8 cellular contexts compared by ENCODE assay signal in genomic region chr6:43509984-43510826, GRCh38. TPM values are rescaled to one million over a fixed set of nuclear protein-coding genes. Genes with fewer than 3 reads are reported as not detected.
A peak's percentile ranks its signal among the peaks of the same experiment; 100 is the strongest.
DNase-seq lines count a peak whose midpoint lies in the region; ATAC-seq and TF ChIP-seq lines count a peak whose summit lies in the region.

LRRC73 (minus strand) TSS chr6:43510346; CDS start chr6:43509785, 561 bp downstream.

- H2BK12ac ChIP-seq in trophoblast cell (ENCODE audit: low read length) = no peak within 1 kb of the TSS

- H3K36me3 ChIP-seq in CD4-positive, alpha-beta memory T cell (ENCODE audit: insufficient read depth, low read length) = peaks cover 34% of the 10 kb centered on the region
- H3K36me3 ChIP-seq in heart left ventricle = peaks cover 0 to 54% (median 44%) of the 10 kb centered on the region in 9 donors
- H3K36me3 ChIP-seq in trophoblast cell (ENCODE audit: control insufficient read depth in 1 of 2, insufficient read depth in 2 of 2, low read length in 2 of 2) = peaks cover 34 to 43% of the 10 kb centered on the region in 2 experiments
- peaks cover 35 to 36% of the 10 kb centered on the region in 2 donors for H3K36me3 ChIP-seq in thyroid gland

- in situ Hi-C loops in KBM-7 (cut with MboI; ENCODE audit: low pct_unique_long_range_greater_than_20kb, low sequenced_read_pairs) = loop anchor here (10.0 kb wide), 1 partner anchor 255 kb away; no protein-coding TSS in a partner anchor

- H3K4me1 ChIP-seq in CD4-positive, alpha-beta memory T cell (ENCODE audit: insufficient read depth, low read length) = peaks cover 29% of the 10 kb centered on the region
- H3K4me1 ChIP-seq in heart left ventricle (peaks cover 17 to 78% (median 56%) of the 10 kb centered on the region in 12 donors), trophoblast cell (ENCODE audit: control insufficient read depth in 1 of 2, insufficient read depth in 2 of 2, low read length in 2 of 2) (peaks cover 4 to 8% of the 10 kb centered on the region in 2 experiments), thyroid gland (peaks cover 13 to 25% of the 10 kb centered on the region in 2 donors)

- peak within 1 kb of the TSS; percentile 38 for H2AFZ ChIP-seq in trophoblast cell (ENCODE audit: insufficient read depth, low read length, poor library complexity)

- H3K4me3 ChIP-seq in CD4-positive, alpha-beta memory T cell (ENCODE audit: low read length in 2 of 2) = peak within 1 kb of the TSS in 1 of 2 donors; percentile 49
- H3K4me3 ChIP-seq in heart left ventricle (peak within 1 kb of the TSS; percentile 53 to 83 (median 74)), trophoblast cell (ENCODE audit: low read depth, low read length) (peak within 1 kb of the TSS; percentile 76), thyroid gland (replicated peaks in 1 of 3) (peak within 1 kb of the TSS in 2 of 3 donors; percentile 10 to 68)

- H3K9me3 ChIP-seq in CD4-positive, alpha-beta memory T cell (ENCODE audit: control insufficient read depth in 1 of 2, low read length in 2 of 2) = no peaks in the 10 kb centered on the region
- H3K9me3 ChIP-seq in heart left ventricle (no peaks in the 10 kb centered on the region), trophoblast cell (ENCODE audit: insufficient read depth, low read depth, low read length) (no peaks in the 10 kb centered on the region), thyroid gland (no peaks in the 10 kb centered on the region)

- DNase-seq in CD4-positive, alpha-beta memory T cell = peak; percentile 77 to 82 (median 78)
- DNase-seq in KBM-7 = peak; percentile 71
- DNase-seq in SW480 (ENCODE audit: low spot score) = peak; percentile 61
- DNase-seq in activated naive CD8-positive, alpha-beta T cell treated with anti-CD3 and anti-CD28 coated beads, Interleukin-2, amount 50 U/mL, for 24 hours = peak; percentile 85
- DNase-seq in heart left ventricle = peak; percentile 89 to 96 (median 92)
- DNase-seq in trophoblast cell = peak; percentile 85 to 96
- DNase-seq in thyroid gland = peak; percentile 86 to 89

- no peak within 1 kb of the TSS for H3K14ac ChIP-seq in trophoblast cell (ENCODE audit: low read length)

- H3K27me3 Mint-ChIP-seq in CD4-positive, alpha-beta memory T cell = peaks cover 9 to 13% of the 10 kb centered on the region in 2 donors
- H3K27me3 Mint-ChIP-seq in activated naive CD8-positive, alpha-beta T cell treated with anti-CD3 and anti-CD28 coated beads, Interleukin-2, amount 50 U/mL, for 24 hours = peaks cover 16% of the 10 kb centered on the region

- H3K4me2 ChIP-seq in trophoblast cell (ENCODE audit: low read length) = peak within 1 kb of the TSS; percentile 88

- no peak within 1 kb of the TSS for H4K12ac ChIP-seq in trophoblast cell (ENCODE audit: low read depth, low read length)

- peak within 1 kb of the TSS; percentile 29 for H3K9ac ChIP-seq in trophoblast cell (ENCODE audit: low read length)

- peak within 1 kb of the TSS; percentile 73 to 94 (median 88) for H3K4me3 Mint-ChIP-seq in CD4-positive, alpha-beta memory T cell
- H3K4me3 Mint-ChIP-seq in activated naive CD8-positive, alpha-beta T cell treated with anti-CD3 and anti-CD28 coated beads, Interleukin-2, amount 50 U/mL, for 24 hours = peak within 1 kb of the TSS; percentile 85

- H2BK5ac ChIP-seq in trophoblast cell (ENCODE audit: low read depth, low read length, poor library complexity) = no peak within 1 kb of the TSS

- H2BK120ac ChIP-seq in trophoblast cell (ENCODE audit: insufficient read depth, low read length, poor library complexity) = no peak within 1 kb of the TSS

- peaks cover 30 to 51% of the 10 kb centered on the region in 2 donors for H3K36me3 Mint-ChIP-seq in CD4-positive, alpha-beta memory T cell
- peaks cover 16% of the 10 kb centered on the region for H3K36me3 Mint-ChIP-seq in activated naive CD8-positive, alpha-beta T cell treated with anti-CD3 and anti-CD28 coated beads, Interleukin-2, amount 50 U/mL, for 24 hours (ENCODE audit: low read depth)

- H3K9me3 Mint-ChIP-seq in CD4-positive, alpha-beta memory T cell = no peaks in the 10 kb centered on the region
- no peaks in the 10 kb centered on the region for H3K9me3 Mint-ChIP-seq in activated naive CD8-positive, alpha-beta T cell treated with anti-CD3 and anti-CD28 coated beads, Interleukin-2, amount 50 U/mL, for 24 hours

- H3K27me3 ChIP-seq in CD4-positive, alpha-beta memory T cell (ENCODE audit: insufficient read depth, low read length) = peaks cover 11% of the 10 kb centered on the region
- peaks cover 0 to 16% (median 0%) of the 10 kb centered on the region in 9 donors for H3K27me3 ChIP-seq in heart left ventricle
- peaks cover 20% of the 10 kb centered on the region for H3K27me3 ChIP-seq in trophoblast cell (ENCODE audit: insufficient read depth, low read length)
- H3K27me3 ChIP-seq in thyroid gland = no peaks in the 10 kb centered on the region

- H3K23ac ChIP-seq in trophoblast cell (ENCODE audit: low read length) = no peak within 1 kb of the TSS

- ATAC-seq in GM19463 (IDR thresholded peaks at IDR 0.05; ENCODE audit: unreplicated experiment) (peak; percentile 79), heart left ventricle (peak; percentile 36 to 80 (median 77))
- ATAC-seq in activated naive CD8-positive, alpha-beta T cell treated with anti-CD3 and anti-CD28 coated beads, Interleukin-2, amount 50 U/mL, for 24 hours = peak; percentile 68

- H4K8ac ChIP-seq in trophoblast cell (ENCODE audit: low read depth, low read length) = no peak within 1 kb of the TSS

- no peak within 1 kb of the TSS for H3K4ac ChIP-seq in trophoblast cell (ENCODE audit: low read depth, low read length)

- peak within 1 kb of the TSS; percentile 18 for H3K18ac ChIP-seq in trophoblast cell (ENCODE audit: low read length)

- peaks cover 18 to 48% (median 36%) of the 10 kb centered on the region in 4 donors for H3K4me1 Mint-ChIP-seq in CD4-positive, alpha-beta memory T cell
- peaks cover 19% of the 10 kb centered on the region for H3K4me1 Mint-ChIP-seq in activated naive CD8-positive, alpha-beta T cell treated with anti-CD3 and anti-CD28 coated beads, Interleukin-2, amount 50 U/mL, for 24 hours

- H3K27ac ChIP-seq in CD4-positive, alpha-beta memory T cell (ENCODE audit: low read depth, low read length) = peak within 1 kb of the TSS; percentile 62
- H3K27ac ChIP-seq in heart left ventricle (peak within 1 kb of the TSS; percentile 2 to 80 (median 66)), trophoblast cell (ENCODE audit: low read depth, low read length) (no peak within 1 kb of the TSS), thyroid gland (peak within 1 kb of the TSS in 1 of 3 donors; percentile 38)

- CTCF ChIA-PET in CD4-positive, alpha-beta memory T cell (lab: Charles Lee; ENCODE audit: partially characterized antibody) = interaction anchor here (0.9 to 5.6 kb wide), 6 partner anchors 9 to 113 kb away, joined by 3 to 65 read pairs (median 4); partner anchors contain the start of genes POLR1C, TJAP1 and YIPF3

- no peaks in the 10 kb centered on the region for H3K79me2 ChIP-seq in trophoblast cell (ENCODE audit: control insufficient read depth, insufficient read depth, low read length, poor library complexity)

- peak in 1 of 2 donors; percentile 47 for TF ChIP-seq POLR2A in heart left ventricle (IDR thresholded peaks at IDR 0.05)
- TF ChIP-seq POLR2A in thyroid gland (IDR thresholded peaks at IDR 0.05) = peak in 1 of 2 donors; percentile 69

- no peak within 1 kb of the TSS for H2AK5ac ChIP-seq in trophoblast cell (ENCODE audit: low read length)

- H3K27ac Mint-ChIP-seq in CD4-positive, alpha-beta memory T cell = peak within 1 kb of the TSS; percentile 15 to 95 (median 81)
- peak within 1 kb of the TSS; percentile 83 for H3K27ac Mint-ChIP-seq in activated naive CD8-positive, alpha-beta T cell treated with anti-CD3 and anti-CD28 coated beads, Interleukin-2, amount 50 U/mL, for 24 hours

- intact Hi-C loops in CD4-positive, alpha-beta memory T cell (cut with micrococcal nuclease) = loop anchor here (1.0 to 10.0 kb wide), 3 partner anchors 55 to 265 kb away; partner anchors contain the start of genes DLK2, TTBK1 and ZNF318
- intact Hi-C loops in heart left ventricle (cut with DNase I) (loop anchor here in 9 of 10 donors (5.0 to 10.0 kb wide), 7 partner anchors 123 to 255 kb away; partner anchors contain the start of gene ZNF318 (in 4 of the 9)), thyroid gland (cut with DNase I) (loop anchor here (5.0 to 10.0 kb wide), 2 partner anchors 145 to 248 kb away; partner anchors contain the start of gene ZNF318)

- peaks cover 2% of the 10 kb centered on the region for H3K79me1 ChIP-seq in trophoblast cell (ENCODE audit: low read length)

- POLR2A ChIA-PET in CD4-positive, alpha-beta memory T cell (lab: Charles Lee; ENCODE audit: partially characterized antibody) = interaction anchor here (0.6 to 2.7 kb wide), 8 partner anchors 16 to 1860 kb away, joined by 3 to 15 read pairs (median 4); partner anchors contain the start of genes ABCC10, CNPY3, DLK2 and GTPBP2

- no peak within 1 kb of the TSS for H4K91ac ChIP-seq in trophoblast cell (ENCODE audit: low read depth, low read length)

- WGBS in heart left ventricle, 4 donors = 4 to 34% (median 7%) methylated on average over 18 to 96 of the region's 96 CpGs
- no CpG with 5 or more reads among the region's 96 CpGs for WGBS in trophoblast cell (ENCODE audit: extremely low coverage, insufficient coverage, insufficient read length)
- 16% methylated on average over 51 of the region's 96 CpGs; no CpG with 5 or more reads in 1 of the 2 donors for WGBS in thyroid gland, 2 donors

- TF ChIP-seq CTCF in heart left ventricle (IDR thresholded peaks at IDR 0.05) (no peak), thyroid gland (IDR thresholded peaks at IDR 0.05) (no peak)

RNA-seq across cellular contexts. Expression of gene LRRC73, which starts in this region (rescaled TPM):
- under 1 TPM; 0.55 to 0.67 TPM for total RNA-seq in CD4-positive, alpha-beta memory T cell
- not detected for polyA plus RNA-seq in CD4-positive, alpha-beta memory T cell
- total RNA-seq in heart left ventricle = 1 to 10 TPM in 8 of 9 donors, under 1 TPM in 1; 0.50 to 5.1 (median 1.9) TPM
- polyA plus RNA-seq in heart left ventricle = 1 to 10 TPM in 1 of 2 donors, under 1 TPM in 1; 0.53 to 1.9 TPM
- polyA plus RNA-seq in trophoblast cell (2013) = 0.74 and 0.78 TPM in 2 replicates
- total RNA-seq in thyroid gland = 1 to 10 TPM in 3 of 4 donors, under 1 TPM in 1; 0.67 to 2.0 (median 1.6) TPM

Comparison
In these comparisons a context has a peak if more than half of its experiments do, and no peak if none do; other contexts are left out.
1. Peak in DNase-seq and H3K27ac ChIP-seq in CD4-positive, alpha-beta memory T cell; RNA of the gene not detected or under 1 TPM.